Comparison of ENCODE assay signal across 17 cellular contexts in the genomic region with DNA sequence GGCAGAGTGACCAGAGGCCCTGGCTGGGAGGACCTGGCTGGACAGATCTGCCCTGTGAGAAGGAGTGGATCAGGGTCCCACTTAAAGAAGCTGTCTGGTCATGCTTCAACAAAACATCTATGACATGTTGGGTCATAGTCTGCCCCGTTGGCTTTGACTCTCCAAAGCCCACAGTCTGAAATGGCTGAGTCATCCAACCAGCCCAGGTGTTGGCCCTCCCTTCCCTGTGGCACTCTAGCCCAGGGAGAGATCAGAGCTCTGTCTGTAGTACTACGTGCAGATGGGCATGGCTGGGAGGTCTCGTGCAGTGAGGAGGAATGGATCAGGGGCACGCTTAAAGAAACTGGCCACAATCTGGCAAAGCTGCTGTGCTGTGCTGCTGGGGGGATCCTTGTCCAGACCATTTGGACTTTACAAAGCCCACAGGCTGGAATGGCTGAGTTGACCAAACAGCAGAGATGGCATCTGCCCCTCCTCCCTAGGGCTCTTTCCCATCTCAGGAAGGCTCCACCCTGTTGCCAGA.
A peak's percentile ranks its signal among the peaks of the same experiment; 100 is the strongest.
DNase-seq lines count a peak whose midpoint lies in the region; ATAC-seq, FAIRE-seq and TF ChIP-seq lines count a peak whose summit lies in the region.
"Had no signal": no experiment of that assay in that cellular context is flagged by ENCODE, and none has a peak within 500 bp of the region (broad histone marks: within the 10 kb centered on the region; RNA-seq: fewer than 3 reads in every experiment).

No MANE protein-coding gene starts in this region.

- no peak overlapping the region for H3K27ac ChIP-seq in RWPE2 (ENCODE audit: poor library complexity, severe bottlenecking)
- H3K27ac ChIP-seq in foreskin keratinocyte, result no peak overlapping the region
- no peak overlapping the region for H3K27ac ChIP-seq in naive thymus-derived CD4-positive, alpha-beta T cell (ENCODE audit: low read depth, low read length)

- no peak overlapping the region for H3K4me3 ChIP-seq in RWPE2 (ENCODE audit: severe bottlenecking)
- H3K4me3 ChIP-seq in naive thymus-derived CD4-positive, alpha-beta T cell (ENCODE audit: low read length), result no peak overlapping the region
- H3K4me3 ChIP-seq: HAP-1 had no signal

- no peaks in the 10 kb centered on the region for H3K9me3 ChIP-seq in RWPE2 (ENCODE audit: severe bottlenecking)
- H3K9me3 ChIP-seq in naive thymus-derived CD4-positive, alpha-beta T cell (ENCODE audit: control insufficient read depth in 2 of 3, low read length in 3 of 3), result peaks cover 0 to 14% (median 0%) of the 10 kb centered on the region in 3 experiments

- H3K9me3 Mint-ChIP-seq in naive thymus-derived CD4-positive, alpha-beta T cell, result peaks cover 7 to 78% (median 31%) of the 10 kb centered on the region in 11 donors

- FAIRE-seq in GM19239 (lab: Jason Lieb, UNC), result no peak
- FAIRE-seq: A204.1, GM12892, H1, HTR-8/SVneo had no signal

- no peak overlapping the region for H3K4me3 Mint-ChIP-seq in naive thymus-derived CD4-positive, alpha-beta T cell
- H3K4me3 Mint-ChIP-seq: B cell; CD4-positive, alpha-beta T cell had no signal

- H3K36me3 ChIP-seq in RWPE2 (ENCODE audit: low read depth), result no peaks in the 10 kb centered on the region
- no peaks in the 10 kb centered on the region for H3K36me3 ChIP-seq in naive thymus-derived CD4-positive, alpha-beta T cell (ENCODE audit: control insufficient read depth in 2 of 3, insufficient read depth in 3 of 3, low read length in 3 of 3)
- H3K36me3 ChIP-seq: HAP-1 had no signal

- H3K27ac Mint-ChIP-seq in naive thymus-derived CD4-positive, alpha-beta T cell, result no peak overlapping the region
- H3K27ac Mint-ChIP-seq: B cell; CD4-positive, alpha-beta T cell had no signal

- H3K27me3 Mint-ChIP-seq in naive thymus-derived CD4-positive, alpha-beta T cell, result no peaks in the 10 kb centered on the region
- H3K27me3 Mint-ChIP-seq: B cell; CD4-positive, alpha-beta T cell had no signal

- TF ChIP-seq CTCF in RWPE2 (IDR thresholded peaks at IDR 0.05; ENCODE audit: poor library complexity, severe bottlenecking) (no peak), foreskin keratinocyte (conservative IDR thresholded peaks at IDR 0.05) (no peak)

- ATAC-seq in RWPE2 (ENCODE audit: low read depth) (peak; percentile 45; the same call in 1 of the 3 replicates), foreskin keratinocyte (peak; percentile 99), sciatic nerve (peak; percentile 10)
- no peak for ATAC-seq in naive thymus-derived CD4-positive, alpha-beta T cell

- DNase-seq in HT1080 (ENCODE audit: low read depth) (peak; percentile 2), RWPE2 (ENCODE audit: low spot score) (no peak), foreskin keratinocyte (peak; percentile 63 to 83), sciatic nerve (ENCODE audit: low spot score) (no peak), NCI-H2107 (lab: John Stamatoyannopoulos, UW) (no peak), GM19239 (ENCODE audit: insufficient read length, low spot score) (no peak)
- DNase-seq in naive thymus-derived CD4-positive, alpha-beta T cell, result no peak
- DNase-seq: C1 segment of cervical spinal cord; CD4-positive, alpha-beta T cell; DND-41; GDM1 had no signal

- POLR2A ChIA-PET in naive thymus-derived CD4-positive, alpha-beta T cell (lab: Charles Lee), result no interaction called here

- peaks cover 0 to 4% (median 0%) of the 10 kb centered on the region in 5 donors for H3K36me3 Mint-ChIP-seq in naive thymus-derived CD4-positive, alpha-beta T cell

- H3K4me1 Mint-ChIP-seq in naive thymus-derived CD4-positive, alpha-beta T cell, result peaks cover 0 to 1% (median 0%) of the 10 kb centered on the region in 7 donors
- H3K4me1 Mint-ChIP-seq: B cell had no signal

- intact Hi-C loops in sciatic nerve (cut with DNase I), result no loop called here
- intact Hi-C loops in naive thymus-derived CD4-positive, alpha-beta T cell (cut with micrococcal nuclease), result no loop called here

- H3K27me3 ChIP-seq in RWPE2 (ENCODE audit: insufficient read depth, poor library complexity, severe bottlenecking) (no peaks in the 10 kb centered on the region), foreskin keratinocyte (no peaks in the 10 kb centered on the region)
- H3K27me3 ChIP-seq in naive thymus-derived CD4-positive, alpha-beta T cell (ENCODE audit: control insufficient read depth in 2 of 2, insufficient read depth in 2 of 2, low read length in 2 of 2), result no peaks in the 10 kb centered on the region

- no peaks in the 10 kb centered on the region for H3K4me1 ChIP-seq in RWPE2 (ENCODE audit: insufficient read depth, poor library complexity, severe bottlenecking)
- H3K4me1 ChIP-seq in foreskin keratinocyte, result peaks cover 6% of the 10 kb centered on the region
- H3K4me1 ChIP-seq in naive thymus-derived CD4-positive, alpha-beta T cell (ENCODE audit: control insufficient read depth in 2 of 2, insufficient read depth in 2 of 2, low read length in 2 of 2), result no peaks in the 10 kb centered on the region
- H3K4me1 ChIP-seq: HAP-1 had no signal

- CTCF ChIA-PET in naive thymus-derived CD4-positive, alpha-beta T cell (lab: Charles Lee), result no interaction called here

Comparison
In these comparisons a context has a peak if more than half of its experiments do, and no peak if none do; other contexts are left out.
1. DNase-seq: peak in HT1080 (single experiment) and foreskin keratinocyte (2 of 2); none in RWPE2 (single experiment), sciatic nerve (single experiment), naive thymus-derived CD4-positive, alpha-beta T cell (0 of 9), NCI-H2107 (single experiment) and GM19239 (single experiment).